9 cellular contexts compared by ENCODE assay signal in genomic region chr16:70747703-70748631, GRCh38. TPM values are rescaled to one million over a fixed set of nuclear protein-coding genes. Genes with fewer than 3 reads are reported as not detected.
A peak's percentile ranks its signal among the peaks of the same experiment; 100 is the strongest.
DNase-seq lines count a peak whose midpoint lies in the region; ATAC-seq, FAIRE-seq and TF ChIP-seq lines count a peak whose summit lies in the region.
"Had no signal": no experiment of that assay in that cellular context is flagged by ENCODE, and none has a peak within 500 bp of the region (broad histone marks: within the 10 kb centered on the region; RNA-seq: fewer than 3 reads in every experiment).

No MANE protein-coding gene starts in this region.

- WGBS in HepG2 (ENCODE audit: low lambda C conversion rate) = 81% methylated on average over 13 of the region's 15 CpGs
- 84 to 85% methylated on average over 11 to 15 of the region's 15 CpGs for WGBS in upper lobe of left lung, 2 donors

- H3K27me3 ChIP-seq in astrocyte (ENCODE audit: insufficient read depth, low read length) = no peaks in the 10 kb centered on the region
- H3K27me3 ChIP-seq in HepG2 (ENCODE audit: control insufficient read depth in 1 of 2, insufficient read depth in 2 of 2, low read length in 2 of 2) = no peaks in the 10 kb centered on the region
- no peaks in the 10 kb centered on the region for H3K27me3 ChIP-seq in upper lobe of left lung

- CTCF ChIA-PET in activated CD4-positive, alpha-beta T cell treated with anti-CD3 and anti-CD28 coated beads, Interleukin-2, amount 10 ng/mL, durations not matched to agents 7 days and 5 days (lab: Charles Lee) = interaction anchor here (1.4 to 2.1 kb wide), 3 partner anchors 10 to 23 kb away, joined by 4 to 8 read pairs (median 5); no protein-coding TSS in a partner anchor
- CTCF ChIA-PET in HepG2 (lab: Yijun Ruan, JAX; ENCODE audit: low intra/inter-chr PET ratio, low total read pairs) = no interaction called here

- H3K27ac ChIP-seq in astrocyte (ENCODE audit: low read depth, low read length) = no peak overlapping the region
- peak overlapping the region; percentile 93 for H3K27ac ChIP-seq in HepG2 (ENCODE audit: extremely low read length, insufficient read depth, low read length)
- H3K27ac ChIP-seq in upper lobe of left lung = peak overlapping the region; percentile 82 to 88 (median 86)

- H3K4me3 Mint-ChIP-seq in activated CD4-positive, alpha-beta T cell treated with anti-CD3 and anti-CD28 coated beads, Interleukin-2, amount 10 ng/mL, durations not matched to agents 7 days and 5 days = peak overlapping the region; percentile 15
- H3K4me3 Mint-ChIP-seq in astrocyte (ENCODE audit: unreplicated experiment) = no peak overlapping the region

- POLR2A ChIA-PET in activated CD4-positive, alpha-beta T cell treated with anti-CD3 and anti-CD28 coated beads, Interleukin-2, amount 10 ng/mL, durations not matched to agents 7 days and 5 days (lab: Charles Lee) = no interaction called here
- POLR2A ChIA-PET in HepG2 (lab: Yijun Ruan, JAX) = interaction anchor here (1.1 to 1.8 kb wide), 5 partner anchors 13 to 66 kb away, joined by 3 to 9 read pairs (median 4); no protein-coding TSS in a partner anchor

- peaks cover 2% of the 10 kb centered on the region for H3K9me3 Mint-ChIP-seq in activated CD4-positive, alpha-beta T cell treated with anti-CD3 and anti-CD28 coated beads, Interleukin-2, amount 10 ng/mL, durations not matched to agents 7 days and 5 days
- H3K9me3 Mint-ChIP-seq in astrocyte (ENCODE audit: unreplicated experiment) = peaks cover 5% of the 10 kb centered on the region

- H4K20me1 ChIP-seq in astrocyte (ENCODE audit: insufficient read depth, low read length) (no peaks in the 10 kb centered on the region), HepG2 (ENCODE audit: insufficient read depth, low read length) (no peaks in the 10 kb centered on the region)

- TF ChIP-seq POLR2A in HepG2 (IDR thresholded peaks at IDR 0.05; ENCODE audit: insufficient read depth in 1 of 2, low read depth in 2 of 2, low read length in 2 of 2) (no peak), upper lobe of left lung (IDR thresholded peaks at IDR 0.05) (no peak)

- ATAC-seq in HepG2 (no peak), upper lobe of left lung (ENCODE audit: low FRiP score in 2 of 2) (peak in 1 of 2 donors; percentile 41)

- H3K9ac ChIP-seq in astrocyte (ENCODE audit: low read length) (no peak overlapping the region), HepG2 (ENCODE audit: insufficient read depth, low read depth, low read length) (peak overlapping the region; percentile 65)

- H3K27ac Mint-ChIP-seq in activated CD4-positive, alpha-beta T cell treated with anti-CD3 and anti-CD28 coated beads, Interleukin-2, amount 10 ng/mL, durations not matched to agents 7 days and 5 days = peak overlapping the region; percentile 95
- no peak overlapping the region for H3K27ac Mint-ChIP-seq in astrocyte (ENCODE audit: unreplicated experiment)

- intact Hi-C loops in HepG2 (cut with micrococcal nuclease; ENCODE audit: unreplicated experiment) = loop anchor here (2.0 kb wide), 2 partner anchors 23 to 65 kb away; no protein-coding TSS in a partner anchor

- no peak for TF ChIP-seq EP300 in HepG2 (IDR thresholded peaks at IDR 0.05; ENCODE audit: low read depth in 2 of 2, low read length in 2 of 2)
- no peak for TF ChIP-seq EP300 in HepG2 (CRISPR knock-in tag; IDR thresholded peaks at IDR 0.05; ENCODE audit: borderline replicate concordance)
- peak in 1 of 4 donors; percentile 76 for TF ChIP-seq EP300 in upper lobe of left lung (IDR thresholded peaks at IDR 0.05)

- H3K4me3 ChIP-seq in astrocyte (ENCODE audit: insufficient read depth, low read depth, low read length) (no peak overlapping the region), HepG2 (replicated peaks in 1 of 3; ENCODE audit: insufficient read depth in 1 of 3, low read depth in 2 of 3, low read length in 3 of 3) (peak overlapping the region in 1 of 3 experiments; percentile 56; a peak in 1 of 6 replicates), upper lobe of left lung (no peak overlapping the region)

- TF ChIP-seq RAD21 in HepG2 (CRISPR knock-in tag; IDR thresholded peaks at IDR 0.05) = no peak

- H3K36me3 ChIP-seq in astrocyte (ENCODE audit: insufficient read depth, low read length) (no peaks in the 10 kb centered on the region), HepG2 (replicated peaks in 1 of 2; ENCODE audit: control insufficient read depth in 1 of 2, insufficient read depth in 2 of 2, low read length in 2 of 2) (peaks cover 3 to 15% of the 10 kb centered on the region in 2 experiments), upper lobe of left lung (peaks cover 0 to 15% (median 11%) of the 10 kb centered on the region in 4 donors)

- FAIRE-seq in astrocyte (lab: Jason Lieb, UNC) (no peak), HepG2 (lab: Jason Lieb, UNC) (no peak)

- in situ Hi-C loops in HepG2 (cut with HindIII; ENCODE audit: extremely low pct_ligation_motif_present, low pct_unique_long_range_greater_than_20kb) = no loop called here

- no peaks in the 10 kb centered on the region for H3K27me3 Mint-ChIP-seq in activated CD4-positive, alpha-beta T cell treated with anti-CD3 and anti-CD28 coated beads, Interleukin-2, amount 10 ng/mL, durations not matched to agents 7 days and 5 days
- no peaks in the 10 kb centered on the region for H3K27me3 Mint-ChIP-seq in astrocyte (ENCODE audit: low read depth, unreplicated experiment)

- no peak overlapping the region for H3K4me2 ChIP-seq in astrocyte (ENCODE audit: low read length)
- peak overlapping the region; percentile 69 for H3K4me2 ChIP-seq in HepG2 (ENCODE audit: low read depth, low read length)

- DNase-seq in activated CD4-positive, alpha-beta T cell treated with anti-CD3 and anti-CD28 coated beads, Interleukin-2, amount 10 ng/mL, durations not matched to agents 7 days and 5 days = no peak
- no peak for DNase-seq in activated CD4-positive, alpha-beta T cell treated with anti-CD3 and anti-CD28 coated beads for 48 hours
- DNase-seq in astrocyte (ENCODE audit: low read depth) = peak; percentile 48
- DNase-seq in HepG2 (ENCODE audit: low spot score) = no peak
- DNase-seq in upper lobe of left lung = peak in 1 of 2 donors; percentile 80
- no peak for DNase-seq in activated gamma-delta T cell (lab: John Stamatoyannopoulos, UW)
- no peak for DNase-seq in activated T-cell treated with anti-CD3 and anti-CD28 coated beads for 4 hours
- no peak for DNase-seq in HuH-7 (ENCODE audit: low spot score)
- DNase-seq: stimulated activated CD4-positive, alpha-beta T cell treated with anti-CD3 and anti-CD28 coated beads, Interleukin-2, amount 100 ng/mL, for 48 hours had no signal

- no peak overlapping the region for H2AFZ ChIP-seq in astrocyte (ENCODE audit: low read depth, low read length)
- no peak overlapping the region for H2AFZ ChIP-seq in HepG2 (ENCODE audit: low read length)

- H3K79me2 ChIP-seq in astrocyte (ENCODE audit: insufficient read depth, low read length) = no peaks in the 10 kb centered on the region
- no peaks in the 10 kb centered on the region for H3K79me2 ChIP-seq in HepG2 (ENCODE audit: insufficient read depth, low read length)

- H3K36me3 Mint-ChIP-seq in activated CD4-positive, alpha-beta T cell treated with anti-CD3 and anti-CD28 coated beads, Interleukin-2, amount 10 ng/mL, durations not matched to agents 7 days and 5 days (ENCODE audit: low read depth) = peaks cover 31% of the 10 kb centered on the region
- H3K36me3 Mint-ChIP-seq in astrocyte (ENCODE audit: low read depth, unreplicated experiment) = peaks cover 18% of the 10 kb centered on the region

- H3K4me1 ChIP-seq in astrocyte (ENCODE audit: insufficient read depth, low read length) (peaks cover 61% of the 10 kb centered on the region), HepG2 (ENCODE audit: insufficient read depth, low read length) (peaks cover 56% of the 10 kb centered on the region), upper lobe of left lung (peaks cover 68 to 84% (median 79%) of the 10 kb centered on the region in 4 donors)

- no TSS peak for BruUV-seq in HepG2 (replicated peaks; lab: Mats Ljungman, UMichigan)

- H3K4me1 Mint-ChIP-seq in activated CD4-positive, alpha-beta T cell treated with anti-CD3 and anti-CD28 coated beads, Interleukin-2, amount 10 ng/mL, durations not matched to agents 7 days and 5 days = peaks cover 70% of the 10 kb centered on the region
- peaks cover 29% of the 10 kb centered on the region for H3K4me1 Mint-ChIP-seq in astrocyte (ENCODE audit: low read depth, unreplicated experiment)

- H3K9me3 ChIP-seq in astrocyte (ENCODE audit: insufficient read depth, low read depth, low read length) (no peaks in the 10 kb centered on the region), HepG2 (ENCODE audit: low read length) (no peaks in the 10 kb centered on the region), upper lobe of left lung (no peaks in the 10 kb centered on the region)

- TF ChIP-seq CTCF in astrocyte (IDR thresholded peaks at IDR 0.05; ENCODE audit: insufficient read depth, low read depth, low read length) (no peak), HepG2 (CRISPR knock-in tag; IDR thresholded peaks at IDR 0.05) (no peak), upper lobe of left lung (IDR thresholded peaks at IDR 0.05) (no peak)

RNA-seq across cellular contexts. Expression of gene VAC14, which starts 53.0 kb away (rescaled TPM):
- total RNA-seq in activated CD4-positive, alpha-beta T cell treated with anti-CD3 and anti-CD28 coated beads, Interleukin-2, amount 10 ng/mL, durations not matched to agents 7 days and 5 days = 10 to 100 TPM; 35.9 to 37.1 TPM
- total RNA-seq in astrocyte (27.8 and 29.2 TPM in 2 replicates), HepG2 (2016; rRNA removed; fragmentation: Illumina TruSeq; extraction: Trizol) (24.4 and 24.6 TPM in 2 replicates), upper lobe of left lung (100 to 1,000 TPM in 2 of 6 donors, 10 to 100 TPM in 4; 39.6 to 145 (median 57.4) TPM)
- total RNA-seq in HepG2 (2016; cell fraction: cytosol; rRNA removed; fragmentation: Illumina TruSeq; extraction: Trizol; ENCODE audit: low read depth) = 9.1 and 12.1 TPM in 2 replicates
- 18.1 and 23.9 TPM in 2 replicates for total RNA-seq in HepG2 (2016; cell fraction: insoluble cytoplasmic fraction; rRNA removed; fragmentation: Illumina TruSeq; extraction: Trizol)
- total RNA-seq in HepG2 (2016; cell fraction: membrane; rRNA removed; fragmentation: Illumina TruSeq; extraction: Trizol) = 17.4 and 24.9 TPM in 2 replicates
- 24.1 and 25.1 TPM in 2 replicates for total RNA-seq in HepG2 (2016; cell fraction: nucleus; rRNA removed; fragmentation: Illumina TruSeq; extraction: Trizol)
- 23.5 and 26.0 TPM in 2 replicates for polyA plus RNA-seq in HepG2 (2011; rRNA removed)
- 15.1 and 23.3 TPM in 2 replicates for polyA plus RNA-seq in HepG2 (2011; cell fraction: cytosol; rRNA removed)
- polyA plus RNA-seq in HepG2 (2011; cell fraction: nucleus; rRNA removed) = 49.6 and 50.7 TPM in 2 replicates
- polyA plus RNA-seq in HepG2 (2012) = 18.6 and 24.0 TPM in 2 replicates
- 14.6 and 18.8 TPM in 2 replicates for polyA plus RNA-seq in HepG2 (2016; cell fraction: cytosol; fragmentation: Illumina TruSeq; extraction: Trizol; ENCODE audit: low read depth)
- polyA plus RNA-seq in HepG2 (2016; cell fraction: insoluble cytoplasmic fraction; fragmentation: Illumina TruSeq; extraction: Trizol; ENCODE audit: low read depth) = 29.6 and 36.9 TPM in 2 replicates
- polyA plus RNA-seq in HepG2 (2016; cell fraction: membrane; fragmentation: Illumina TruSeq; extraction: Trizol; ENCODE audit: low read depth) = 28.0 and 35.3 TPM in 2 replicates
- polyA plus RNA-seq in HepG2 (2016; cell fraction: nucleus; fragmentation: Illumina TruSeq; extraction: Trizol; ENCODE audit: insufficient read depth, low read depth) = 41.2 and 46.7 TPM in 2 replicates
- polyA minus RNA-seq in HepG2 (2011; rRNA and poly(A)+ RNA removed; ENCODE audit: low replicate concordance) = 58.3 and 79.6 TPM in 2 replicates
- polyA minus RNA-seq in HepG2 (2011; cell fraction: cytosol; rRNA and poly(A)+ RNA removed) = 22.8 and 23.7 TPM in 2 replicates
- 33.0 and 34.8 TPM in 2 replicates for polyA minus RNA-seq in HepG2 (2011; cell fraction: nucleus; rRNA and poly(A)+ RNA removed)
